ENCODE assay signal across 9 cellular contexts in the genomic region with DNA sequence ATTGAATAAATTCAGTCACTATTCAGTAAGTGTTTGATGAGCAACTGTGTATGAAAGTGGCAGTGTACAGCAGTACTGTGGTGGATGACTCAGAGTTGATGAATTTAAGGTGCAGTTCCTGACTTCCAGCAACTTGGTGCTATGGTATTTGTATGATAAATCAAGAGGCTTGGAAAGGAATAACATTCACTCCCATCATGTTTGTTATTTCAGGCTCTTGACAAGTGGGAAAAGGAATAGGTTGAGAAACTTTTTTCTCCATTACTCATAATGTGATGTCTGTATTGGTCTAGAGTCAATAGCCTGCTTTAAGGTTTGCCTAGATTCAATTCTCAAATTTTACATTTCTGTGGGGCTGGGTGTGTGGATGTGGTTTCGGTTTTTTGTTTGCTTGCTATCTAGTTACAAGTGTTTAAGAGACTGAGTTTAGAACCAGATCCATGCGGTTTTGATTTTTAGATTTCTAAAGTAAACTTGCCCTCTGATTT. TPM values are rescaled to one million over a fixed set of nuclear protein-coding genes. Genes with fewer than 3 reads are reported as not detected.
DNase-seq lines count a peak whose midpoint lies in the region; ATAC-seq and TF ChIP-seq lines count a peak whose summit lies in the region.
"Had no signal": no experiment of that assay in that cellular context is flagged by ENCODE, and none has a peak within 500 bp of the region (broad histone marks: within the 10 kb centered on the region; RNA-seq: fewer than 3 reads in every experiment).

No MANE protein-coding gene starts in this region.

- ATAC-seq in HG03342 (IDR thresholded peaks at IDR 0.05; ENCODE audit: unreplicated experiment), result no peak

- DNase-seq in activated CD4-positive, alpha-beta T cell treated with anti-CD3 and anti-CD28 coated beads for 48 hours, result peak; percentile 5
- DNase-seq in activated CD4-positive, alpha-beta T cell treated with anti-CD3 and anti-CD28 coated beads for 1 hour, result no peak
- DNase-seq in NCI-H69 (lab: John Stamatoyannopoulos, UW) (peak; percentile 0), fibroblast of pulmonary artery (ENCODE audit: low read depth) (peak; percentile 94), smooth muscle cell of the brain vasculature (ENCODE audit: low read depth, low spot score) (peak; percentile 54), RPMI8226 (no peak), H7 (no peak)
- DNase-seq: naive B cell had no signal

- no peaks in the 10 kb centered on the region for H3K27me3 ChIP-seq in H7 (ENCODE audit: control insufficient read depth, insufficient read depth, low read length)

- TF ChIP-seq CTCF in fibroblast of pulmonary artery (IDR thresholded peaks at IDR 0.05; ENCODE audit: low read length, missing control alignments), result no peak

- H3K4me3 ChIP-seq in fibroblast of pulmonary artery (replicated peaks; ENCODE audit: low read depth, low read length), result no peak overlapping the region
- no peak overlapping the region for H3K4me3 ChIP-seq in H7 (ENCODE audit: insufficient read depth, low read depth, low read length)

- no peaks in the 10 kb centered on the region for H3K36me3 ChIP-seq in H7 (replicated peaks; ENCODE audit: control insufficient read depth, insufficient read depth, low read length)

RNA-seq across cellular contexts. Expression of gene CYP2U1, which starts 35.1 kb away (rescaled TPM):
- 1.5 and 1.7 TPM in 2 replicates for total RNA-seq in H7 (2014; rRNA removed; shearing (Covaris generic))

Comparison
In these comparisons a context has a peak if more than half of its experiments do, and no peak if none do; other contexts are left out.
1. DNase-seq: peak in activated CD4-positive, alpha-beta T cell treated with anti-CD3 and anti-CD28 coated beads for 48 hours (single experiment), NCI-H69 (single experiment), fibroblast of pulmonary artery (single experiment) and smooth muscle cell of the brain vasculature (single experiment); none in activated CD4-positive, alpha-beta T cell treated with anti-CD3 and anti-CD28 coated beads for 1 hour (single experiment), RPMI8226 (single experiment) and H7 (single experiment).